24 cellular contexts compared by ENCODE assay signal in genomic region chr12:125069616-125070015, GRCh38. TPM values are rescaled to one million over a fixed set of nuclear protein-coding genes. Genes with fewer than 3 reads are reported as not detected.
A peak's percentile ranks its signal among the peaks of the same experiment; 100 is the strongest.
DNase-seq lines count a peak whose midpoint lies in the region; ATAC-seq and TF ChIP-seq lines count a peak whose summit lies in the region.
"Had no signal": no experiment of that assay in that cellular context is flagged by ENCODE, and none has a peak within 500 bp of the region (broad histone marks: within the 10 kb centered on the region; RNA-seq: fewer than 3 reads in every experiment).

No MANE protein-coding gene starts in this region.

- H3K36me3 ChIP-seq in Loucy (ENCODE audit: insufficient read depth, low read length), result no peaks in the 10 kb centered on the region
- H3K36me3 ChIP-seq in left ventricle myocardium inferior, result no peaks in the 10 kb centered on the region
- no peaks in the 10 kb centered on the region for H3K36me3 ChIP-seq in skeletal muscle tissue (ENCODE audit: control insufficient read depth in 3 of 3, insufficient read depth in 3 of 3, low read length in 3 of 3)
- H3K36me3 ChIP-seq: thoracic aorta had no signal

- no peaks in the 10 kb centered on the region for H3F3A ChIP-seq in Loucy (ENCODE audit: low read depth)

- no peak overlapping the region for H2AFZ ChIP-seq in Loucy (ENCODE audit: low read length)
- H2AFZ ChIP-seq: hepatocyte had no signal

- no peak overlapping the region for H3K9ac ChIP-seq in Loucy (ENCODE audit: low read depth, low read length, poor library complexity, severe bottlenecking)
- H3K9ac ChIP-seq in skeletal muscle tissue (ENCODE audit: low read depth in 1 of 3, low read length in 3 of 3), result peak overlapping the region in 2 of 3 donors; percentile 5 to 33

- peak overlapping the region; percentile 21 for H3K4me2 ChIP-seq in Loucy (ENCODE audit: low read depth, low read length, poor library complexity, severe bottlenecking)
- H3K4me2 ChIP-seq: hepatocyte had no signal

- DNase-seq in NCI-H69 (lab: John Stamatoyannopoulos, UW) (peak; percentile 23), left ventricle myocardium inferior (no peak)
- DNase-seq in activated CD8-positive, alpha-beta memory T cell treated with anti-CD3 and anti-CD28 coated beads for 24 hours, result no peak
- DNase-seq: activated CD8-positive, alpha-beta memory T cell treated with anti-CD3 and anti-CD28 coated beads, Interleukin-2, amount 50 U/mL, for 4 hours; CD4-positive, CD25-positive, alpha-beta regulatory T cell; effector memory CD4-positive, alpha-beta T cell; erythroblast; HFFc6; left colon; naive B cell; NCI-H1417; OCI-M1; retina; SHP77; stimulated activated CD4-positive, alpha-beta T cell treated with anti-CD3 and anti-CD28 coated beads, Interleukin-4, amount 100 ng/mL, for 24 hours; stimulated activated naive CD4-positive, alpha-beta T cell; SW 1271 had no signal

- TF ChIP-seq CTCF in Loucy (conservative IDR thresholded peaks at IDR 0.05; ENCODE audit: low read length) (no peak), left ventricle myocardium inferior (IDR thresholded peaks at IDR 0.05; ENCODE audit: borderline replicate concordance) (no peak)

- H3K9me3 ChIP-seq in Loucy (ENCODE audit: insufficient read depth, low read depth, low read length), result no peaks in the 10 kb centered on the region
- H3K9me3 ChIP-seq in left ventricle myocardium inferior (replicated peaks), result no peaks in the 10 kb centered on the region
- no peaks in the 10 kb centered on the region for H3K9me3 ChIP-seq in skeletal muscle tissue (ENCODE audit: control insufficient read depth in 3 of 3, low read length in 3 of 3)
- H3K9me3 ChIP-seq: thoracic aorta had no signal

- H4K20me1 ChIP-seq in Loucy (ENCODE audit: insufficient read depth, low read length, poor library complexity, severe bottlenecking), result peaks cover 17% of the 10 kb centered on the region

- no peaks in the 10 kb centered on the region for H3K9me2 ChIP-seq in Loucy (replicated peaks; ENCODE audit: low read depth, low read length)

- ATAC-seq in activated CD4-positive, CD25-positive, alpha-beta regulatory T cell treated with anti-CD3 and anti-CD28 coated beads, Interleukin-2, amount 50 U/mL, for 24 hours, result no peak
- ATAC-seq in GM19324 (IDR thresholded peaks at IDR 0.05; ENCODE audit: low FRiP score, unreplicated experiment), result no peak
- ATAC-seq: left colon, WTC11 had no signal

- H3K4me1 ChIP-seq in Loucy (ENCODE audit: insufficient read depth, low read length, poor library complexity, severe bottlenecking) (peaks cover 22% of the 10 kb centered on the region), left ventricle myocardium inferior (peaks cover 44% of the 10 kb centered on the region), skeletal muscle tissue (ENCODE audit: control insufficient read depth in 3 of 3, insufficient read depth in 3 of 3, low read length in 3 of 3) (peaks cover 11 to 21% (median 16%) of the 10 kb centered on the region in 3 donors)

- intact Hi-C loops in left ventricle myocardium inferior (cut with micrococcal nuclease), result no loop called here

- H3K4me3 ChIP-seq in Loucy (ENCODE audit: low read length, poor library complexity, severe bottlenecking) (no peak overlapping the region), left ventricle myocardium inferior (no peak overlapping the region), skeletal muscle tissue (ENCODE audit: low read length in 3 of 3) (no peak overlapping the region)
- H3K4me3 ChIP-seq: hepatocyte, thoracic aorta had no signal

- H3K27ac ChIP-seq in left ventricle myocardium inferior (replicated peaks) (peak overlapping the region; percentile 70), skeletal muscle tissue (ENCODE audit: low read depth, low read length) (no peak overlapping the region)
- H3K27ac ChIP-seq: hepatocyte, thoracic aorta had no signal

- H3K27me3 ChIP-seq in Loucy (ENCODE audit: insufficient read depth, low read length, poor library complexity, severe bottlenecking) (no peaks in the 10 kb centered on the region), left ventricle myocardium inferior (ENCODE audit: low read depth) (no peaks in the 10 kb centered on the region), skeletal muscle tissue (ENCODE audit: control insufficient read depth in 3 of 3, insufficient read depth in 3 of 3, low read length in 3 of 3) (no peaks in the 10 kb centered on the region)
- H3K27me3 ChIP-seq: hepatocyte had no signal

- peaks cover 36% of the 10 kb centered on the region for H3K79me2 ChIP-seq in Loucy (ENCODE audit: insufficient read depth, low read length)

RNA-seq across cellular contexts. Expression of gene AACS, which starts 4.4 kb away (rescaled TPM):
- total RNA-seq in left ventricle myocardium inferior (11.5 TPM), skeletal muscle tissue (19.3 TPM)
